Comparison of ENCODE assay signal across 2 cellular contexts in the genomic region with DNA sequence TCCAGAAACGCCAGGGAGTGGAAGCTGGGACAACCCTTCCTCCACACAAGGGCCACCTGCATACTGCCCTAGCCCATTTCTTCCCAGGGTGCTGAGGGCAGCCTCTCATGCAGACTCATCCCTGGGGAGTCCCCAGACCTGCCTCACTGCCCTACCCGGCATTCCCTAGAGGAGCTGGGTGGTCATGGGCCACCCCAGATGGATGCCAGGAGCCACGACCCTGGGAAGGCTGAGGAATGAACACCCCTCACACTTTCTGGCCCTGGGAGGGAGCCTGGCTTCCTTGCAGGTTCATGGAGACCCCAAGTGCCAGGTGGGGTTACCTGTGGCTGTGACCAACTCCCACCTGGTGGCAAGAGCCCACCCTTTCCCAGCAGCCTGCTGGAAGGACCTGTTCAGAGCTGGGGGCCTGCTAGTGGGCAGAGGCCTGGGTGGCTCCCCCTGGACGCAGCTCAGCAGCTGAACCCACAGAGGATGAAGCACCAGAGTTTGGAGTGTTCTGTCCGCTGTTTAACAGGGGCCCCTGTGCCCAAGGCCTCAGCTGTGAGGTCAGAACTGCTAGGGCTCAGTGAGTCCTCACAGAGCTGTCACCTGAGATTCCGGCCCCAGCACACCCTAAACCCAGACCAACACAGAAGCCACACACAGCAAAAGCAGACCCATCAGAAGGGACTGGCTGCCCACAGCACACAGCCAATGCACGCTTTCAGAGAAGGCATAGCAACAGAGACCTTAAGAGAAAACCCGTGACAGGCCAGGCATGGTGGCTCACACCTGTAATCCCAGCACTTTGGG.
TF ChIP-seq lines count a peak whose summit lies in the region.

No MANE protein-coding gene starts in this region.

TF ChIP-seq in A549, 52 proteins besides CTCF, POLR2A, EP300 and RAD21:
- TF ChIP-seq, protein P1, sequence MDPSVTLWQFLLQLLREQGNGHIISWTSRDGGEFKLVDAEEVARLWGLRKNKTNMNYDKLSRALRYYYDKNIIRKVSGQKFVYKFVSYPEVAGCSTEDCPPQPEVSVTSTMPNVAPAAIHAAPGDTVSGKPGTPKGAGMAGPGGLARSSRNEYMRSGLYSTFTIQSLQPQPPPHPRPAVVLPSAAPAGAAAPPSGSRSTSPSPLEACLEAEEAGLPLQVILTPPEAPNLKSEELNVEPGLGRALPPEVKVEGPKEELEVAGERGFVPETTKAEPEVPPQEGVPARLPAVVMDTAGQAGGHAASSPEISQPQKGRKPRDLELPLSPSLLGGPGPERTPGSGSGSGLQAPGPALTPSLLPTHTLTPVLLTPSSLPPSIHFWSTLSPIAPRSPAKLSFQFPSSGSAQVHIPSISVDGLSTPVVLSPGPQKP (IDR thresholded peaks at IDR 0.05; ENCODE audit: low read depth, low read length) = no peak
- TF ChIP-seq JUNB (IDR thresholded peaks at IDR 0.05) (no peak), JUN (IDR thresholded peaks at IDR 0.05) (peak; percentile 31 to 49; a peak in 3 of 5 replicates), SREBF2 (IDR thresholded peaks at IDR 0.05) (no peak), CHD2 (IDR thresholded peaks at IDR 0.05; ENCODE audit: low read length, partially characterized antibody) (no peak)
- TF ChIP-seq, protein P2, sequence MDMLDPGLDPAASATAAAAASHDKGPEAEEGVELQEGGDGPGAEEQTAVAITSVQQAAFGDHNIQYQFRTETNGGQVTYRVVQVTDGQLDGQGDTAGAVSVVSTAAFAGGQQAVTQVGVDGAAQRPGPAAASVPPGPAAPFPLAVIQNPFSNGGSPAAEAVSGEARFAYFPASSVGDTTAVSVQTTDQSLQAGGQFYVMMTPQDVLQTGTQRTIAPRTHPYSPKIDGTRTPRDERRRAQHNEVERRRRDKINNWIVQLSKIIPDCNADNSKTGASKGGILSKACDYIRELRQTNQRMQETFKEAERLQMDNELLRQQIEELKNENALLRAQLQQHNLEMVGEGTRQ (IDR thresholded peaks at IDR 0.05) = no peak
- TF ChIP-seq, protein P3, sequence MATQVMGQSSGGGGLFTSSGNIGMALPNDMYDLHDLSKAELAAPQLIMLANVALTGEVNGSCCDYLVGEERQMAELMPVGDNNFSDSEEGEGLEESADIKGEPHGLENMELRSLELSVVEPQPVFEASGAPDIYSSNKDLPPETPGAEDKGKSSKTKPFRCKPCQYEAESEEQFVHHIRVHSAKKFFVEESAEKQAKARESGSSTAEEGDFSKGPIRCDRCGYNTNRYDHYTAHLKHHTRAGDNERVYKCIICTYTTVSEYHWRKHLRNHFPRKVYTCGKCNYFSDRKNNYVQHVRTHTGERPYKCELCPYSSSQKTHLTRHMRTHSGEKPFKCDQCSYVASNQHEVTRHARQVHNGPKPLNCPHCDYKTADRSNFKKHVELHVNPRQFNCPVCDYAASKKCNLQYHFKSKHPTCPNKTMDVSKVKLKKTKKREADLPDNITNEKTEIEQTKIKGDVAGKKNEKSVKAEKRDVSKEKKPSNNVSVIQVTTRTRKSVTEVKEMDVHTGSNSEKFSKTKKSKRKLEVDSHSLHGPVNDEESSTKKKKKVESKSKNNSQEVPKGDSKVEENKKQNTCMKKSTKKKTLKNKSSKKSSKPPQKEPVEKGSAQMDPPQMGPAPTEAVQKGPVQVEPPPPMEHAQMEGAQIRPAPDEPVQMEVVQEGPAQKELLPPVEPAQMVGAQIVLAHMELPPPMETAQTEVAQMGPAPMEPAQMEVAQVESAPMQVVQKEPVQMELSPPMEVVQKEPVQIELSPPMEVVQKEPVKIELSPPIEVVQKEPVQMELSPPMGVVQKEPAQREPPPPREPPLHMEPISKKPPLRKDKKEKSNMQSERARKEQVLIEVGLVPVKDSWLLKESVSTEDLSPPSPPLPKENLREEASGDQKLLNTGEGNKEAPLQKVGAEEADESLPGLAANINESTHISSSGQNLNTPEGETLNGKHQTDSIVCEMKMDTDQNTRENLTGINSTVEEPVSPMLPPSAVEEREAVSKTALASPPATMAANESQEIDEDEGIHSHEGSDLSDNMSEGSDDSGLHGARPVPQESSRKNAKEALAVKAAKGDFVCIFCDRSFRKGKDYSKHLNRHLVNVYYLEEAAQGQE (IDR thresholded peaks at IDR 0.05) = 0 out of 2 replicates have a peak, but pooled peaks have one; percentile 15

TF ChIP-seq in IMR-90, 13 proteins besides CTCF, POLR2A, EP300 and RAD21:
- TF ChIP-seq BHLHE40 (IDR thresholded peaks at IDR 0.05; ENCODE audit: low read depth, low read length) = no peak
- TF ChIP-seq MAZ (IDR thresholded peaks at IDR 0.05; ENCODE audit: borderline replicate concordance, low read depth, low read length) = no peak
- TF ChIP-seq RCOR1 (IDR thresholded peaks at IDR 0.05; ENCODE audit: insufficient replicate concordance, low read length) = no peak
- TF ChIP-seq MXI1 (IDR thresholded peaks at IDR 0.05; ENCODE audit: borderline replicate concordance, low read depth, low read length) = no peak
- TF ChIP-seq CHD1 (IDR thresholded peaks at IDR 0.05; ENCODE audit: low read depth, low read length) = no peak
